ENCODE assay signal across 2 cellular contexts in the genomic region with DNA sequence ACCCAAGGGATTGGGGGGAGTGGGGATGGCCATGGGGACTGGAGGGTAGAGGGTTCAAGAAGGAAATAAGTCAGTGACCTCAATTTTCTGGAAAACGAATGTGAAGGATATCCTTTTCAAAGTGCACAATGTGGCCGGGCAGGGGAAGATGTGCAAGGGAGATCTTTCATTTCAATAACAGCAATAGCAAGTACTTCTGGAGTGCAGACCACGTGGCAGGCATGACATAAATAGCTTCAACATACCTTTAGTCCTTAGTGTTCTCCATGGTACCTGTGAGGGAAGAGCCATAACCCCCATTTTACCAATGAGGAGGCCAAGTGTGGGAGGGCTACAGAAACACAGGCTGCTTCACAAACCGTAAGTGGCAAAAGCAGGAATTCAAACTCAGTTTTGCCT.
TF ChIP-seq lines count a peak whose summit lies in the region.

No MANE protein-coding gene starts in this region.

TF ChIP-seq in liver, 16 proteins besides CTCF, POLR2A, EP300 and RAD21 (continued from another document):
- no peak for TF ChIP-seq REST (IDR thresholded peaks at IDR 0.05)
- TF ChIP-seq ATF3 (IDR thresholded peaks at IDR 0.05): no peak
- TF ChIP-seq FOXA1 (IDR thresholded peaks at IDR 0.05): no peak
- no peak for TF ChIP-seq MAX (IDR thresholded peaks at IDR 0.05)
- TF ChIP-seq ZBTB33 (IDR thresholded peaks at IDR 0.05): no peak
- no peak for TF ChIP-seq JUND (IDR thresholded peaks at IDR 0.05)
- TF ChIP-seq EGR1 (IDR thresholded peaks at IDR 0.05; ENCODE audit: low read depth in 2 of 2): no peak
- no peak for TF ChIP-seq HNF4A (conservative IDR thresholded peaks at IDR 0.05)
- no peak for TF ChIP-seq FOXA2 (IDR thresholded peaks at IDR 0.05)
TF ChIP-seq in liver: peak in this region for 0.

TF ChIP-seq in HepG2, 621 proteins besides CTCF, POLR2A, EP300 and RAD21 (continued from another document):
- no peak for TF ChIP-seq NAIF1 (CRISPR knock-in tag; IDR thresholded peaks at IDR 0.05; ENCODE audit: borderline replicate concordance)
- TF ChIP-seq ZNF276 (CRISPR knock-in tag; IDR thresholded peaks at IDR 0.05; ENCODE audit: low read depth): no peak
- no peak for TF ChIP-seq HIVEP1 (CRISPR knock-in tag; IDR thresholded peaks at IDR 0.05)
- TF ChIP-seq FOXM1 (CRISPR knock-in tag; IDR thresholded peaks at IDR 0.05): no peak
- no peak for TF ChIP-seq ZBED4 (CRISPR knock-in tag; IDR thresholded peaks at IDR 0.05; ENCODE audit: borderline replicate concordance)
